Comparison of ENCODE assay signal across 1 cellular context in the genomic region with DNA sequence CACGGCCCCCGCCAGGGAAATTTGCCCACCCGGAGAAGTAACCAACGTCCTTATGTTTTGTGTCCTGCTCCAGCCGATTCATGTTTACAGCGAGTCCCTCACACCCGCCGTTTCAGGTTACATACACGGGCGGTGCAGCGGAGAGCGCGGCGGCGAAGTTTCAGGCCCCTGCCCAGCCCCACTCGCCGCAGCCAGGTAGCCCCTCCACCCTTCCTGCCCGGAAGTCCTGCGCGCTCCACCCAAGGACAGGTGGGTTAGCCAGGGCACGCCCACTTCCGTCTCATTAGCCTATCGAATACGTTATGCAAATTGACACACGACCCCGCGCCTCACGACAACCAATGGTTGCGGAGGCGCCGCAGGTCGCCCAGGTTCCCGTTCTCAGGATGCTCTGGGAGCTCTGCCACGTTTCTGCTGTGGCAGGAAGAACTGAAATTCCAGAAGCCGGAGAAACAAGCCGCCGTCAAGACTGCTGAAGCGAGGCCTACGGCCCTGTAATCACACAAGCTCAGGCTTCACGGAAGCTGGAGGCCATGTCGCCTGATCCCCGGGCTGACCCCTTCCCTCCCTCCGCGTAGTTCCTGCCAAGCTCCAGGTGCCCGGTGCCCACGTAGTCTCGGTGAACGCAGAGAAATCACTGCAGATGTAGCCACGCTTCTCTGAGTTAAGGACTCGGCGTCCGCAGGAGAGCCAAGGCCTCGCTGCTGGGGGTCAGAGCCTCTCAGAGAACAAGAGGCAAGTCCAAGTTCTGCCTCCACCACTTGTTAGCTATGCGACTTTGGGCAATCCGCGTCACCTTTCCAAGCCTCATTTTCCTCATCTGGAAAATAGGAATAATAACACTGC.
TF ChIP-seq lines count a peak whose summit lies in the region.

No MANE protein-coding gene starts in this region.

TF ChIP-seq in HEK293, 187 proteins besides CTCF, POLR2A, EP300 and RAD21 (continued from another document and continues in another):
- TF ChIP-seq, protein P1, sequence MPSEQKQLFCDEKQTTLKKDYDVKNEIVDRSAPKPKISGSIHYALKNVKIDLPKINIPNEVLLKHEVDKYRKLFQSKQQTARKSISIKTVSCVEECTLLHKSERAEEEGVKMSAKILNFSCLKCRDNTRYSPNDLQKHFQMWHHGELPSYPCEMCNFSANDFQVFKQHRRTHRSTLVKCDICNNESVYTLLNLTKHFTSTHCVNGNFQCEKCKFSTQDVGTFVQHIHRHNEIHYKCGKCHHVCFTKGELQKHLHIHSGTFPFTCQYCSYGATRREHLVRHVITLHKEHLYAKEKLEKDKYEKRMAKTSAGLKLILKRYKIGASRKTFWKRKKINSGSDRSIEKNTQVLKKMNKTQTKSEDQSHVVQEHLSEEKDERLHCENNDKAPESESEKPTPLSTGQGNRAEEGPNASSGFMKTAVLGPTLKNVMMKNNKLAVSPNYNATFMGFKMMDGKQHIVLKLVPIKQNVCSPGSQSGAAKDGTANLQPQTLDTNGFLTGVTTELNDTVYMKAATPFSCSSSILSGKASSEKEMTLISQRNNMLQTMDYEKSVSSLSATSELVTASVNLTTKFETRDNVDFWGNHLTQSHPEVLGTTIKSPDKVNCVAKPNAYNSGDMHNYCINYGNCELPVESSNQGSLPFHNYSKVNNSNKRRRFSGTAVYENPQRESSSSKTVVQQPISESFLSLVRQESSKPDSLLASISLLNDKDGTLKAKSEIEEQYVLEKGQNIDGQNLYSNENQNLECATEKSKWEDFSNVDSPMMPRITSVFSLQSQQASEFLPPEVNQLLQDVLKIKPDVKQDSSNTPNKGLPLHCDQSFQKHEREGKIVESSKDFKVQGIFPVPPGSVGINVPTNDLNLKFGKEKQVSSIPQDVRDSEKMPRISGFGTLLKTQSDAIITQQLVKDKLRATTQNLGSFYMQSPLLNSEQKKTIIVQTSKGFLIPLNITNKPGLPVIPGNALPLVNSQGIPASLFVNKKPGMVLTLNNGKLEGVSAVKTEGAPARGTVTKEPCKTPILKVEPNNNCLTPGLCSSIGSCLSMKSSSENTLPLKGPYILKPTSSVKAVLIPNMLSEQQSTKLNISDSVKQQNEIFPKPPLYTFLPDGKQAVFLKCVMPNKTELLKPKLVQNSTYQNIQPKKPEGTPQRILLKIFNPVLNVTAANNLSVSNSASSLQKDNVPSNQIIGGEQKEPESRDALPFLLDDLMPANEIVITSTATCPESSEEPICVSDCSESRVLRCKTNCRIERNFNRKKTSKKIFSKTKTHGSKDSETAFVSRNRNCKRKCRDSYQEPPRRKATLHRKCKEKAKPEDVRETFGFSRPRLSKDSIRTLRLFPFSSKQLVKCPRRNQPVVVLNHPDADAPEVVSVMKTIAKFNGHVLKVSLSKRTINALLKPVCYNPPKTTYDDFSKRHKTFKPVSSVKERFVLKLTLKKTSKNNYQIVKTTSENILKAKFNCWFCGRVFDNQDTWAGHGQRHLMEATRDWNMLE (tag by site-specific recombination; conservative IDR thresholded peaks at IDR 0.05; ENCODE audit: low read depth), result peak; percentile 46; the same call in 1 of the 2 replicates
- TF ChIP-seq, protein P2, sequence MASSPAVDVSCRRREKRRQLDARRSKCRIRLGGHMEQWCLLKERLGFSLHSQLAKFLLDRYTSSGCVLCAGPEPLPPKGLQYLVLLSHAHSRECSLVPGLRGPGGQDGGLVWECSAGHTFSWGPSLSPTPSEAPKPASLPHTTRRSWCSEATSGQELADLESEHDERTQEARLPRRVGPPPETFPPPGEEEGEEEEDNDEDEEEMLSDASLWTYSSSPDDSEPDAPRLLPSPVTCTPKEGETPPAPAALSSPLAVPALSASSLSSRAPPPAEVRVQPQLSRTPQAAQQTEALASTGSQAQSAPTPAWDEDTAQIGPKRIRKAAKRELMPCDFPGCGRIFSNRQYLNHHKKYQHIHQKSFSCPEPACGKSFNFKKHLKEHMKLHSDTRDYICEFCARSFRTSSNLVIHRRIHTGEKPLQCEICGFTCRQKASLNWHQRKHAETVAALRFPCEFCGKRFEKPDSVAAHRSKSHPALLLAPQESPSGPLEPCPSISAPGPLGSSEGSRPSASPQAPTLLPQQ (tag by site-specific recombination; IDR thresholded peaks at IDR 0.05), result no peak; the same call in 1 of the 2 replicates
- TF ChIP-seq, protein P3, sequence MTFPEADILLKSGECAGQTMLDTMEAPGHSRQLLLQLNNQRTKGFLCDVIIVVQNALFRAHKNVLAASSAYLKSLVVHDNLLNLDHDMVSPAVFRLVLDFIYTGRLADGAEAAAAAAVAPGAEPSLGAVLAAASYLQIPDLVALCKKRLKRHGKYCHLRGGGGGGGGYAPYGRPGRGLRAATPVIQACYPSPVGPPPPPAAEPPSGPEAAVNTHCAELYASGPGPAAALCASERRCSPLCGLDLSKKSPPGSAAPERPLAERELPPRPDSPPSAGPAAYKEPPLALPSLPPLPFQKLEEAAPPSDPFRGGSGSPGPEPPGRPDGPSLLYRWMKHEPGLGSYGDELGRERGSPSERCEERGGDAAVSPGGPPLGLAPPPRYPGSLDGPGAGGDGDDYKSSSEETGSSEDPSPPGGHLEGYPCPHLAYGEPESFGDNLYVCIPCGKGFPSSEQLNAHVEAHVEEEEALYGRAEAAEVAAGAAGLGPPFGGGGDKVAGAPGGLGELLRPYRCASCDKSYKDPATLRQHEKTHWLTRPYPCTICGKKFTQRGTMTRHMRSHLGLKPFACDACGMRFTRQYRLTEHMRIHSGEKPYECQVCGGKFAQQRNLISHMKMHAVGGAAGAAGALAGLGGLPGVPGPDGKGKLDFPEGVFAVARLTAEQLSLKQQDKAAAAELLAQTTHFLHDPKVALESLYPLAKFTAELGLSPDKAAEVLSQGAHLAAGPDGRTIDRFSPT (tag by site-specific recombination; IDR thresholded peaks at IDR 0.05), result peak; percentile 82
- TF ChIP-seq, protein P4, sequence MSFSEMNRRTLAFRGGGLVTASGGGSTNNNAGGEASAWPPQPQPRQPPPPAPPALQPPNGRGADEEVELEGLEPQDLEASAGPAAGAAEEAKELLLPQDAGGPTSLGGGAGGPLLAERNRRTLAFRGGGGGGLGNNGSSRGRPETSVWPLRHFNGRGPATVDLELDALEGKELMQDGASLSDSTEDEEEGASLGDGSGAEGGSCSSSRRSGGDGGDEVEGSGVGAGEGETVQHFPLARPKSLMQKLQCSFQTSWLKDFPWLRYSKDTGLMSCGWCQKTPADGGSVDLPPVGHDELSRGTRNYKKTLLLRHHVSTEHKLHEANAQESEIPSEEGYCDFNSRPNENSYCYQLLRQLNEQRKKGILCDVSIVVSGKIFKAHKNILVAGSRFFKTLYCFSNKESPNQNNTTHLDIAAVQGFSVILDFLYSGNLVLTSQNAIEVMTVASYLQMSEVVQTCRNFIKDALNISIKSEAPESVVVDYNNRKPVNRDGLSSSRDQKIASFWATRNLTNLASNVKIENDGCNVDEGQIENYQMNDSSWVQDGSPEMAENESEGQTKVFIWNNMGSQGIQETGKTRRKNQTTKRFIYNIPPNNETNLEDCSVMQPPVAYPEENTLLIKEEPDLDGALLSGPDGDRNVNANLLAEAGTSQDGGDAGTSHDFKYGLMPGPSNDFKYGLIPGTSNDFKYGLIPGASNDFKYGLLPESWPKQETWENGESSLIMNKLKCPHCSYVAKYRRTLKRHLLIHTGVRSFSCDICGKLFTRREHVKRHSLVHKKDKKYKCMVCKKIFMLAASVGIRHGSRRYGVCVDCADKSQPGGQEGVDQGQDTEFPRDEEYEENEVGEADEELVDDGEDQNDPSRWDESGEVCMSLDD (tag by site-specific recombination; IDR thresholded peaks at IDR 0.05), result 0 out of 2 replicates have a peak, but pooled peaks have one; percentile 6
- TF ChIP-seq, protein P5, sequence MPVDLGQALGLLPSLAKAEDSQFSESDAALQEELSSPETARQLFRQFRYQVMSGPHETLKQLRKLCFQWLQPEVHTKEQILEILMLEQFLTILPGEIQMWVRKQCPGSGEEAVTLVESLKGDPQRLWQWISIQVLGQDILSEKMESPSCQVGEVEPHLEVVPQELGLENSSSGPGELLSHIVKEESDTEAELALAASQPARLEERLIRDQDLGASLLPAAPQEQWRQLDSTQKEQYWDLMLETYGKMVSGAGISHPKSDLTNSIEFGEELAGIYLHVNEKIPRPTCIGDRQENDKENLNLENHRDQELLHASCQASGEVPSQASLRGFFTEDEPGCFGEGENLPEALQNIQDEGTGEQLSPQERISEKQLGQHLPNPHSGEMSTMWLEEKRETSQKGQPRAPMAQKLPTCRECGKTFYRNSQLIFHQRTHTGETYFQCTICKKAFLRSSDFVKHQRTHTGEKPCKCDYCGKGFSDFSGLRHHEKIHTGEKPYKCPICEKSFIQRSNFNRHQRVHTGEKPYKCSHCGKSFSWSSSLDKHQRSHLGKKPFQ (tag by site-specific recombination; IDR thresholded peaks at IDR 0.05), result 0 out of 2 replicates have a peak, but pooled peaks have one; percentile 24
- TF ChIP-seq KLF8 (tag by site-specific recombination; IDR thresholded peaks at IDR 0.05) (peak; percentile 95), ZBTB7A (tag by site-specific recombination; IDR thresholded peaks at IDR 0.05; ENCODE audit: low read depth) (peak; percentile 46; the same call in 1 of the 2 replicates), ZBTB17 (tag by site-specific recombination; IDR thresholded peaks at IDR 0.05) (peak; percentile 73), SP3 (tag by site-specific recombination; IDR thresholded peaks at IDR 0.05) (peak; percentile 79), ZNF211 (tag by site-specific recombination; IDR thresholded peaks at IDR 0.05; ENCODE audit: low read depth) (no peak), ZNF366 (tag by site-specific recombination; conservative IDR thresholded peaks at IDR 0.05) (peak; percentile 62), SCRT1 (tag by site-specific recombination; IDR thresholded peaks at IDR 0.05; ENCODE audit: borderline replicate concordance) (peak; percentile 75; the same call in 1 of the 2 replicates), ZBTB20 (tag by site-specific recombination; IDR thresholded peaks at IDR 0.05) (peak; percentile 46; the same call in 1 of the 2 replicates), BCL11A (tag by site-specific recombination; IDR thresholded peaks at IDR 0.05; ENCODE audit: low read depth) (0 out of 2 replicates have a peak, but pooled peaks have one; percentile 50), ZNF530 (tag by site-specific recombination; IDR thresholded peaks at IDR 0.05; ENCODE audit: low read depth) (no peak), SP7 (tag by site-specific recombination; IDR thresholded peaks at IDR 0.05) (peak; percentile 58), ZXDB (tag by site-specific recombination; IDR thresholded peaks at IDR 0.05) (peak; percentile 90; the same call in 1 of the 2 replicates), ZNF621 (tag by site-specific recombination; IDR thresholded peaks at IDR 0.05) (no peak), GFI1B (tag by site-specific recombination; IDR thresholded peaks at IDR 0.05) (peak; percentile 72; the same call in 1 of the 2 replicates), SP2 (tag by site-specific recombination; IDR thresholded peaks at IDR 0.05) (peak; percentile 95), KLF1 (tag by site-specific recombination; IDR thresholded peaks at IDR 0.05) (peak; percentile 96), GLIS2 (tag by site-specific recombination; IDR thresholded peaks at IDR 0.05) (peak; percentile 50), ZEB2 (tag by site-specific recombination; IDR thresholded peaks at IDR 0.05) (peak; percentile 98)
- TF ChIP-seq, protein P6, sequence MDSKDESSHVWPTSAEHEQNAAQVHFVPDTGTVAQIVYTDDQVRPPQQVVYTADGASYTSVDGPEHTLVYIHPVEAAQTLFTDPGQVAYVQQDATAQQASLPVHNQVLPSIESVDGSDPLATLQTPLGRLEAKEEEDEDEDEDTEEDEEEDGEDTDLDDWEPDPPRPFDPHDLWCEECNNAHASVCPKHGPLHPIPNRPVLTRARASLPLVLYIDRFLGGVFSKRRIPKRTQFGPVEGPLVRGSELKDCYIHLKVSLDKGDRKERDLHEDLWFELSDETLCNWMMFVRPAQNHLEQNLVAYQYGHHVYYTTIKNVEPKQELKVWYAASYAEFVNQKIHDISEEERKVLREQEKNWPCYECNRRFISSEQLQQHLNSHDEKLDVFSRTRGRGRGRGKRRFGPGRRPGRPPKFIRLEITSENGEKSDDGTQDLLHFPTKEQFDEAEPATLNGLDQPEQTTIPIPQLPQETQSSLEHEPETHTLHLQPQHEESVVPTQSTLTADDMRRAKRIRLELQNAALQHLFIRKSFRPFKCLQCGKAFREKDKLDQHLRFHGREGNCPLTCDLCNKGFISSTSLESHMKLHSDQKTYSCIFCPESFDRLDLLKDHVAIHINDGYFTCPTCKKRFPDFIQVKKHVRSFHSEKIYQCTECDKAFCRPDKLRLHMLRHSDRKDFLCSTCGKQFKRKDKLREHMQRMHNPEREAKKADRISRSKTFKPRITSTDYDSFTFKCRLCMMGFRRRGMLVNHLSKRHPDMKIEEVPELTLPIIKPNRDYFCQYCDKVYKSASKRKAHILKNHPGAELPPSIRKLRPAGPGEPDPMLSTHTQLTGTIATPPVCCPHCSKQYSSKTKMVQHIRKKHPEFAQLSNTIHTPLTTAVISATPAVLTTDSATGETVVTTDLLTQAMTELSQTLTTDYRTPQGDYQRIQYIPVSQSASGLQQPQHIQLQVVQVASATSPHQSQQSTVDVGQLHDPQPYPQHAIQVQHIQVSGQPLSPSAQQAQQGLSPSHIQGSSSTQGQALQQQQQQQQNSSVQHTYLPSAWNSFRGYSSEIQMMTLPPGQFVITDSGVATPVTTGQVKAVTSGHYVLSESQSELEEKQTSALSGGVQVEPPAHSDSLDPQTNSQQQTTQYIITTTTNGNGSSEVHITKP (tag by site-specific recombination; IDR thresholded peaks at IDR 0.05), result peak; percentile 80
- TF ChIP-seq, protein P7, sequence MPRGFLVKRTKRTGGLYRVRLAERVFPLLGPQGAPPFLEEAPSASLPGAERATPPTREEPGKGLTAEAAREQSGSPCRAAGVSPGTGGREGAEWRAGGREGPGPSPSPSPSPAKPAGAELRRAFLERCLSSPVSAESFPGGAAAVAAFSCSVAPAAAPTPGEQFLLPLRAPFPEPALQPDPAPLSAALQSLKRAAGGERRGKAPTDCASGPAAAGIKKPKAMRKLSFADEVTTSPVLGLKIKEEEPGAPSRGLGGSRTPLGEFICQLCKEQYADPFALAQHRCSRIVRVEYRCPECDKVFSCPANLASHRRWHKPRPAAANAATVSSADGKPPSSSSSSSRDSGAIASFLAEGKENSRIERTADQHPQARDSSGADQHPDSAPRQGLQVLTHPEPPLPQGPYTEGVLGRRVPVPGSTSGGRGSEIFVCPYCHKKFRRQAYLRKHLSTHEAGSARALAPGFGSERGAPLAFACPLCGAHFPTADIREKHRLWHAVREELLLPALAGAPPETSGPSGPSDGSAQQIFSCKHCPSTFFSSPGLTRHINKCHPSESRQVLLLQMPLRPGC (tag by site-specific recombination; IDR thresholded peaks at IDR 0.05), result peak; percentile 49; the same call in 1 of the 2 replicates
- TF ChIP-seq, protein P8, sequence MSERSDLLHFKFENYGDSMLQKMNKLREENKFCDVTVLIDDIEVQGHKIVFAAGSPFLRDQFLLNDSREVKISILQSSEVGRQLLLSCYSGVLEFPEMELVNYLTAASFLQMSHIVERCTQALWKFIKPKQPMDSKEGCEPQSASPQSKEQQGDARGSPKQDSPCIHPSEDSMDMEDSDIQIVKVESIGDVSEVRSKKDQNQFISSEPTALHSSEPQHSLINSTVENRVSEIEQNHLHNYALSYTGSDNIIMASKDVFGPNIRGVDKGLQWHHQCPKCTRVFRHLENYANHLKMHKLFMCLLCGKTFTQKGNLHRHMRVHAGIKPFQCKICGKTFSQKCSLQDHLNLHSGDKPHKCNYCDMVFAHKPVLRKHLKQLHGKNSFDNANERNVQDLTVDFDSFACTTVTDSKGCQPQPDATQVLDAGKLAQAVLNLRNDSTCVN (tag by site-specific recombination; optimal IDR thresholded peaks at IDR 0.05), result peak; percentile 65
- TF ChIP-seq, protein P9, sequence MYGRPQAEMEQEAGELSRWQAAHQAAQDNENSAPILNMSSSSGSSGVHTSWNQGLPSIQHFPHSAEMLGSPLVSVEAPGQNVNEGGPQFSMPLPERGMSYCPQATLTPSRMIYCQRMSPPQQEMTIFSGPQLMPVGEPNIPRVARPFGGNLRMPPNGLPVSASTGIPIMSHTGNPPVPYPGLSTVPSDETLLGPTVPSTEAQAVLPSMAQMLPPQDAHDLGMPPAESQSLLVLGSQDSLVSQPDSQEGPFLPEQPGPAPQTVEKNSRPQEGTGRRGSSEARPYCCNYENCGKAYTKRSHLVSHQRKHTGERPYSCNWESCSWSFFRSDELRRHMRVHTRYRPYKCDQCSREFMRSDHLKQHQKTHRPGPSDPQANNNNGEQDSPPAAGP (tag by site-specific recombination; IDR thresholded peaks at IDR 0.05), result peak; percentile 58; the same call in 1 of the 2 replicates
